In genomic region chr4:13328591-13328990, GRCh38 we compare ENCODE assay signal across 19 cellular contexts.
DNase-seq lines count a peak whose midpoint lies in the region; ATAC-seq and TF ChIP-seq lines count a peak whose summit lies in the region.
"Had no signal": no experiment of that assay in that cellular context is flagged by ENCODE, and none has a peak within 500 bp of the region (broad histone marks: within the 10 kb centered on the region; RNA-seq: fewer than 3 reads in every experiment).

No MANE protein-coding gene starts in this region.

- ATAC-seq in PC-3 = no peak
- no peak for ATAC-seq in HG03378 (IDR thresholded peaks at IDR 0.05; ENCODE audit: unreplicated experiment)
- ATAC-seq: Right ventricle myocardium inferior had no signal

- H3K27me3 ChIP-seq in PC-3 (ENCODE audit: low read length) = no peaks in the 10 kb centered on the region

- CTCF ChIA-PET in activated CD4-positive, alpha-beta T cell treated with anti-CD3 and anti-CD28 coated beads, Interleukin-2, amount 10 ng/mL, durations not matched to agents 7 days and 5 days (lab: Charles Lee) = no interaction called here
- CTCF ChIA-PET in PC-3 (lab: Charles Lee) = no interaction called here

- DNase-seq in activated CD4-positive, alpha-beta T cell treated with anti-CD3 and anti-CD28 coated beads, Interleukin-2, amount 10 ng/mL, durations not matched to agents 7 days and 5 days = no peak
- no peak for DNase-seq in activated CD4-positive, alpha-beta T cell treated with anti-CD3 and anti-CD28 coated beads for 48 hours
- DNase-seq in PC-3 = peak; percentile 15
- DNase-seq in fibroblast of mammary gland (ENCODE audit: low read depth) = peak; percentile 60
- DNase-seq in stromal cell of bone marrow (ENCODE audit: low read depth) = peak; percentile 28
- no peak for DNase-seq in posterior vena cava (ENCODE audit: low spot score)
- DNase-seq in NCI-H524 treated with DMSO at 0.1 percent for 48 hours (lab: John Stamatoyannopoulos, UW) = no peak
- DNase-seq: Caco-2, GDM1, H7, NCI-H1048, NCI-H146, NCI-H748 treated with DMSO at 0.1 percent for 48 hours, PC-9, SK-N-SH had no signal

- H3K4me3 Mint-ChIP-seq in activated CD4-positive, alpha-beta T cell treated with anti-CD3 and anti-CD28 coated beads, Interleukin-2, amount 10 ng/mL, durations not matched to agents 7 days and 5 days = no peak overlapping the region

- H3K36me3 Mint-ChIP-seq in activated CD4-positive, alpha-beta T cell treated with anti-CD3 and anti-CD28 coated beads, Interleukin-2, amount 10 ng/mL, durations not matched to agents 7 days and 5 days (ENCODE audit: low read depth) = peaks cover 1% of the 10 kb centered on the region

- no peak overlapping the region for H3K4me2 ChIP-seq in PC-3 (ENCODE audit: low read length)
- H3K4me2 ChIP-seq: PC-9, SK-N-SH had no signal

- no peaks in the 10 kb centered on the region for H3K27me3 Mint-ChIP-seq in activated CD4-positive, alpha-beta T cell treated with anti-CD3 and anti-CD28 coated beads, Interleukin-2, amount 10 ng/mL, durations not matched to agents 7 days and 5 days

- H3K79me2 ChIP-seq in PC-3 (ENCODE audit: low read length) = no peaks in the 10 kb centered on the region

- H3K4me1 ChIP-seq in PC-3 (ENCODE audit: insufficient read depth, low read length) = no peaks in the 10 kb centered on the region
- H3K4me1 ChIP-seq: Caco-2 had no signal

- no peaks in the 10 kb centered on the region for H3K9me2 ChIP-seq in PC-3 (replicated peaks; ENCODE audit: low read length)
- H3K9me2 ChIP-seq: SK-N-SH had no signal

- no peaks in the 10 kb centered on the region for H3K9me3 ChIP-seq in PC-3 (ENCODE audit: low read length)
- H3K9me3 ChIP-seq: Caco-2, SK-N-SH had no signal

- BruUV-seq in PC-3 (replicated peaks; lab: Mats Ljungman, UMichigan) = no TSS peak

- H3K36me3 ChIP-seq in PC-3 (ENCODE audit: low read depth, low read length) = no peaks in the 10 kb centered on the region

- no peaks in the 10 kb centered on the region for H4K20me1 ChIP-seq in PC-3 (ENCODE audit: low read length)

- TF ChIP-seq CTCF in PC-3 (conservative IDR thresholded peaks at IDR 0.05; ENCODE audit: low read depth, low read length) = no peak
- TF ChIP-seq CTCF in fibroblast of mammary gland (conservative IDR thresholded peaks at IDR 0.05; ENCODE audit: control insufficient read depth, insufficient read depth, low read depth, low read length) = no peak

- no peak overlapping the region for H2AFZ ChIP-seq in PC-3 (ENCODE audit: low read length)
- H2AFZ ChIP-seq: PC-9 had no signal

- POLR2A ChIA-PET in activated CD4-positive, alpha-beta T cell treated with anti-CD3 and anti-CD28 coated beads, Interleukin-2, amount 10 ng/mL, durations not matched to agents 7 days and 5 days (lab: Charles Lee) = no interaction called here
- POLR2A ChIA-PET in PC-3 (lab: Charles Lee; ENCODE audit: unreplicated experiment) = no interaction called here

- H3K4me3 ChIP-seq in PC-3 (ENCODE audit: low read length) (no peak overlapping the region), fibroblast of mammary gland (ENCODE audit: control insufficient read depth, low read depth, low read length) (no peak overlapping the region)
- H3K4me3 ChIP-seq: PC-9 had no signal

- intact Hi-C loops in PC-3 (cut with micrococcal nuclease) = no loop called here
- intact Hi-C loops in posterior vena cava (cut with DNase I) = no loop called here

- peak overlapping the region; percentile 6 for H3K27ac Mint-ChIP-seq in activated CD4-positive, alpha-beta T cell treated with anti-CD3 and anti-CD28 coated beads, Interleukin-2, amount 10 ng/mL, durations not matched to agents 7 days and 5 days

- H3F3A ChIP-seq in PC-3 (ENCODE audit: low read length, unreplicated experiment) = no peaks in the 10 kb centered on the region

- no peak overlapping the region for H3K9ac ChIP-seq in PC-3 (ENCODE audit: low read length)
- H3K9ac ChIP-seq: SK-N-SH had no signal

- H3K9me3 Mint-ChIP-seq in activated CD4-positive, alpha-beta T cell treated with anti-CD3 and anti-CD28 coated beads, Interleukin-2, amount 10 ng/mL, durations not matched to agents 7 days and 5 days = peaks cover 9% of the 10 kb centered on the region

- no peak overlapping the region for H3K27ac ChIP-seq in PC-3 (ENCODE audit: low read length)
- H3K27ac ChIP-seq: 22Rv1, C4-2B, PC-9 had no signal

- H3K4me1 Mint-ChIP-seq in activated CD4-positive, alpha-beta T cell treated with anti-CD3 and anti-CD28 coated beads, Interleukin-2, amount 10 ng/mL, durations not matched to agents 7 days and 5 days = peaks cover 5% of the 10 kb centered on the region

Comparison
In these comparisons a context has a peak if more than half of its experiments do, and no peak if none do; other contexts are left out.
1. DNase-seq: peak in PC-3 (single experiment), fibroblast of mammary gland (single experiment) and stromal cell of bone marrow (single experiment); none in activated CD4-positive, alpha-beta T cell treated with anti-CD3 and anti-CD28 coated beads, Interleukin-2, amount 10 ng/mL, durations not matched to agents 7 days and 5 days (single experiment), activated CD4-positive, alpha-beta T cell treated with anti-CD3 and anti-CD28 coated beads for 48 hours (single experiment), posterior vena cava (single experiment) and NCI-H524 treated with DMSO at 0.1 percent for 48 hours (single experiment).